Comparison of ENCODE assay signal across 14 cellular contexts in genomic region chr3:10283638-10284037, GRCh38. TPM values are rescaled to one million over a fixed set of nuclear protein-coding genes. Genes with fewer than 3 reads are reported as not detected.
DNase-seq lines count a peak whose midpoint lies in the region; ATAC-seq and TF ChIP-seq lines count a peak whose summit lies in the region.
"Had no signal": no experiment of that assay in that cellular context is flagged by ENCODE, and none has a peak within 500 bp of the region (broad histone marks: within the 10 kb centered on the region; RNA-seq: fewer than 3 reads in every experiment).

No MANE protein-coding gene starts in this region.

- H3K4me1 Mint-ChIP-seq in T-helper 1 cell treated with Interleukin-12 subunit alpha and Interleukin-12 subunit beta and Interleukin-4 antibody, amounts not matched to agents 30 μg/mL and 1 μg/mL, for 36 hours (ENCODE audit: low read depth), result peaks cover 33% of the 10 kb centered on the region
- peaks cover 43% of the 10 kb centered on the region for H3K4me1 Mint-ChIP-seq in activated T-helper 2 cell treated with anti-CD3 and anti-CD28 coated beads, Interferon-gamma antibody, Interleukin-2, Interleukin-4, amounts not matched to agents 10 μg/mL and 5 μg/mL and 100 μg/mL, durations not matched to agents 14 hours and 24 hours and 36 hours (ENCODE audit: low read depth)
- peaks cover 7 to 43% (median 28%) of the 10 kb centered on the region in 7 donors for H3K4me1 Mint-ChIP-seq in naive thymus-derived CD4-positive, alpha-beta T cell

- H3K27ac Mint-ChIP-seq in T-helper 1 cell treated with Interleukin-12 subunit alpha and Interleukin-12 subunit beta and Interleukin-4 antibody, amounts not matched to agents 30 μg/mL and 1 μg/mL, for 36 hours, result peak overlapping the region; percentile 84
- peak overlapping the region; percentile 61 for H3K27ac Mint-ChIP-seq in activated T-helper 2 cell treated with anti-CD3 and anti-CD28 coated beads, Interferon-gamma antibody, Interleukin-2, Interleukin-4, amounts not matched to agents 10 μg/mL and 5 μg/mL and 100 μg/mL, durations not matched to agents 14 hours and 24 hours and 36 hours
- H3K27ac Mint-ChIP-seq in naive thymus-derived CD4-positive, alpha-beta T cell, result peak overlapping the region in 7 of 9 donors; percentile 28 to 88 (median 59)

- H3K9me3 Mint-ChIP-seq in T-helper 1 cell treated with Interleukin-12 subunit alpha and Interleukin-12 subunit beta and Interleukin-4 antibody, amounts not matched to agents 30 μg/mL and 1 μg/mL, for 36 hours, result no peaks in the 10 kb centered on the region
- no peaks in the 10 kb centered on the region for H3K9me3 Mint-ChIP-seq in activated T-helper 2 cell treated with anti-CD3 and anti-CD28 coated beads, Interferon-gamma antibody, Interleukin-2, Interleukin-4, amounts not matched to agents 10 μg/mL and 5 μg/mL and 100 μg/mL, durations not matched to agents 14 hours and 24 hours and 36 hours
- H3K9me3 Mint-ChIP-seq in naive thymus-derived CD4-positive, alpha-beta T cell, result no peaks in the 10 kb centered on the region
- H3K9me3 Mint-ChIP-seq: activated naive CD4-positive, alpha-beta T cell treated with anti-CD3 and anti-CD28 coated beads, Interleukin-2, amount 50 U/mL, for 24 hours had no signal

- intact Hi-C loops in activated T-helper 2 cell treated with anti-CD3 and anti-CD28 coated beads, Interferon-gamma antibody, Interleukin-2, Interleukin-4, amounts not matched to agents 10 μg/mL and 5 μg/mL and 100 μg/mL, durations not matched to agents 14 hours and 24 hours and 36 hours (cut with micrococcal nuclease), result loop anchor here (10.0 kb wide), 1 partner anchor 349 kb away; the partner anchor contains the start of gene CRELD1
- intact Hi-C loops in naive thymus-derived CD4-positive, alpha-beta T cell (cut with micrococcal nuclease), result loop anchor here in 1 of 2 donors (10.0 kb wide), 1 partner anchor 779 kb away; no protein-coding TSS in a partner anchor

- peaks cover 12 to 13% of the 10 kb centered on the region in 2 donors for H3K4me1 ChIP-seq in naive thymus-derived CD4-positive, alpha-beta T cell (ENCODE audit: control insufficient read depth in 2 of 2, insufficient read depth in 2 of 2, low read length in 2 of 2)

- H3K36me3 ChIP-seq in naive thymus-derived CD4-positive, alpha-beta T cell (ENCODE audit: control insufficient read depth in 2 of 3, insufficient read depth in 3 of 3, low read length in 3 of 3), result peaks cover 4 to 61% (median 5%) of the 10 kb centered on the region in 3 experiments

- no peaks in the 10 kb centered on the region for H3K27me3 Mint-ChIP-seq in T-helper 1 cell treated with Interleukin-12 subunit alpha and Interleukin-12 subunit beta and Interleukin-4 antibody, amounts not matched to agents 30 μg/mL and 1 μg/mL, for 36 hours (ENCODE audit: low read depth)
- no peaks in the 10 kb centered on the region for H3K27me3 Mint-ChIP-seq in activated T-helper 2 cell treated with anti-CD3 and anti-CD28 coated beads, Interferon-gamma antibody, Interleukin-2, Interleukin-4, amounts not matched to agents 10 μg/mL and 5 μg/mL and 100 μg/mL, durations not matched to agents 14 hours and 24 hours and 36 hours (ENCODE audit: low read depth)
- no peaks in the 10 kb centered on the region for H3K27me3 Mint-ChIP-seq in naive thymus-derived CD4-positive, alpha-beta T cell
- H3K27me3 Mint-ChIP-seq: activated naive CD4-positive, alpha-beta T cell treated with anti-CD3 and anti-CD28 coated beads, Interleukin-2, amount 50 U/mL, for 24 hours had no signal

- DNase-seq in T-helper 1 cell (no peak), NCI-H1105 treated with DMSO at 0.1 percent for 48 hours (lab: John Stamatoyannopoulos, UW) (peak; percentile 75), retina (no peak), omental fat pad (ENCODE audit: low spot score) (no peak)
- no peak for DNase-seq in activated T-helper 2 cell treated with anti-CD3 and anti-CD28 coated beads, Interferon-gamma antibody, Interleukin-2, Interleukin-4, amounts not matched to agents 10 μg/mL and 5 μg/mL and 100 μg/mL, durations not matched to agents 14 hours and 24 hours and 36 hours (ENCODE audit: low spot score)
- no peak for DNase-seq in naive thymus-derived CD4-positive, alpha-beta T cell
- DNase-seq in stimulated activated CD4-positive, alpha-beta T cell treated with anti-CD3 and anti-CD28 coated beads, Interleukin-4, amount 100 ng/mL, for 24 hours, result no peak
- DNase-seq: NCI-H1417 had no signal

- POLR2A ChIA-PET in naive thymus-derived CD4-positive, alpha-beta T cell (lab: Charles Lee), result interaction anchor here (1.2 kb wide), 1 partner anchor 10 kb away, joined by 3 read pairs; the partner anchor contains the start of gene GHRL

- no peak for ATAC-seq in naive thymus-derived CD4-positive, alpha-beta T cell
- no peak for ATAC-seq in omental fat pad (ENCODE audit: low FRiP score)
- ATAC-seq: Panc1 had no signal

- peaks cover 43% of the 10 kb centered on the region for H3K36me3 Mint-ChIP-seq in T-helper 1 cell treated with Interleukin-12 subunit alpha and Interleukin-12 subunit beta and Interleukin-4 antibody, amounts not matched to agents 30 μg/mL and 1 μg/mL, for 36 hours (ENCODE audit: low read depth)
- H3K36me3 Mint-ChIP-seq in activated T-helper 2 cell treated with anti-CD3 and anti-CD28 coated beads, Interferon-gamma antibody, Interleukin-2, Interleukin-4, amounts not matched to agents 10 μg/mL and 5 μg/mL and 100 μg/mL, durations not matched to agents 14 hours and 24 hours and 36 hours (ENCODE audit: low read depth), result peaks cover 84% of the 10 kb centered on the region
- peaks cover 0 to 39% (median 5%) of the 10 kb centered on the region in 5 donors for H3K36me3 Mint-ChIP-seq in naive thymus-derived CD4-positive, alpha-beta T cell

- no peak overlapping the region for H3K4me3 Mint-ChIP-seq in T-helper 1 cell treated with Interleukin-12 subunit alpha and Interleukin-12 subunit beta and Interleukin-4 antibody, amounts not matched to agents 30 μg/mL and 1 μg/mL, for 36 hours
- no peak overlapping the region for H3K4me3 Mint-ChIP-seq in activated T-helper 2 cell treated with anti-CD3 and anti-CD28 coated beads, Interferon-gamma antibody, Interleukin-2, Interleukin-4, amounts not matched to agents 10 μg/mL and 5 μg/mL and 100 μg/mL, durations not matched to agents 14 hours and 24 hours and 36 hours (ENCODE audit: low read depth)
- H3K4me3 Mint-ChIP-seq in naive thymus-derived CD4-positive, alpha-beta T cell, result no peak overlapping the region

- H3K27ac ChIP-seq in naive thymus-derived CD4-positive, alpha-beta T cell (ENCODE audit: low read depth, low read length), result no peak overlapping the region
- H3K27ac ChIP-seq: hepatocyte, HL-60 had no signal

- TF ChIP-seq CTCF in omental fat pad (IDR thresholded peaks at IDR 0.05), result no peak

- H3K27me3 ChIP-seq in naive thymus-derived CD4-positive, alpha-beta T cell (ENCODE audit: control insufficient read depth in 2 of 2, insufficient read depth in 2 of 2, low read length in 2 of 2), result no peaks in the 10 kb centered on the region
- H3K27me3 ChIP-seq: hepatocyte had no signal

- CTCF ChIA-PET in naive thymus-derived CD4-positive, alpha-beta T cell (lab: Charles Lee), result interaction anchor here (0.6 to 1.0 kb wide), 3 partner anchors 20 to 110 kb away, joined by 3 read pairs; no protein-coding TSS in a partner anchor

- no peak overlapping the region for H3K4me3 ChIP-seq in naive thymus-derived CD4-positive, alpha-beta T cell (ENCODE audit: low read length)
- H3K4me3 ChIP-seq: hepatocyte, skin epidermis had no signal

- no peaks in the 10 kb centered on the region for H3K9me3 ChIP-seq in naive thymus-derived CD4-positive, alpha-beta T cell (ENCODE audit: control insufficient read depth in 2 of 3, low read length in 3 of 3)

RNA-seq across cellular contexts. Expression of gene GHRL, which starts 9.1 kb away (rescaled TPM):
- total RNA-seq in activated T-helper 2 cell treated with anti-CD3 and anti-CD28 coated beads, Interferon-gamma antibody, Interleukin-2, Interleukin-4, amounts not matched to agents 10 μg/mL and 5 μg/mL and 100 μg/mL, durations not matched to agents 14 hours and 24 hours and 36 hours, result 0.98 and 2.1 TPM in 2 replicates
- total RNA-seq in naive thymus-derived CD4-positive, alpha-beta T cell, result 1 to 10 TPM in 4 of 5 experiments, under 1 TPM in 1; 0.35 to 3.8 (median 1.3) TPM
- under 1 TPM; 0.67 to 0.69 TPM for polyA plus RNA-seq in naive thymus-derived CD4-positive, alpha-beta T cell
- total RNA-seq in omental fat pad, result 1 to 10 TPM in 1 of 4 donors, not detected in 3; 7.3 TPM

RNA-seq across cellular contexts. Expression of gene TATDN2, which starts 35.4 kb away (rescaled TPM):
- 64.9 and 65.6 TPM in 2 replicates for total RNA-seq in activated T-helper 2 cell treated with anti-CD3 and anti-CD28 coated beads, Interferon-gamma antibody, Interleukin-2, Interleukin-4, amounts not matched to agents 10 μg/mL and 5 μg/mL and 100 μg/mL, durations not matched to agents 14 hours and 24 hours and 36 hours
- 10 to 100 TPM; 52.9 to 88.8 (median 71.6) TPM for total RNA-seq in naive thymus-derived CD4-positive, alpha-beta T cell
- 10 to 100 TPM; 12.9 to 26.8 TPM for polyA plus RNA-seq in naive thymus-derived CD4-positive, alpha-beta T cell
- total RNA-seq in omental fat pad, result 10 to 100 TPM; 15.1 to 28.7 (median 20.6) TPM

RNA-seq across cellular contexts. Expression of gene SEC13, which starts 37.3 kb away (rescaled TPM):
- 133 and 136 TPM in 2 replicates for total RNA-seq in activated T-helper 2 cell treated with anti-CD3 and anti-CD28 coated beads, Interferon-gamma antibody, Interleukin-2, Interleukin-4, amounts not matched to agents 10 μg/mL and 5 μg/mL and 100 μg/mL, durations not matched to agents 14 hours and 24 hours and 36 hours
- total RNA-seq in naive thymus-derived CD4-positive, alpha-beta T cell, result 10 to 100 TPM; 63.9 to 98.9 (median 71.0) TPM
- 100 to 1,000 TPM; 129 to 131 TPM for polyA plus RNA-seq in naive thymus-derived CD4-positive, alpha-beta T cell
- total RNA-seq in omental fat pad, result 100 to 1,000 TPM in 2 of 4 donors, 10 to 100 TPM in 2; 86.7 to 110 (median 101) TPM
